In genomic region chr1:176379626-176380339, GRCh38 we compare ENCODE assay signal across 18 cellular contexts.
DNase-seq lines count a peak whose midpoint lies in the region; ATAC-seq, FAIRE-seq and TF ChIP-seq lines count a peak whose summit lies in the region.
"Had no signal": no experiment of that assay in that cellular context is flagged by ENCODE, and none has a peak within 500 bp of the region (broad histone marks: within the 10 kb centered on the region; RNA-seq: fewer than 3 reads in every experiment).

No MANE protein-coding gene starts in this region.

- POLR2A ChIA-PET in A549 (lab: Yijun Ruan, JAX), result no interaction called here

- no peak overlapping the region for H3K4me3 Mint-ChIP-seq in activated T-cell treated with anti-CD3 and anti-CD28 coated beads, Interleukin-2, amount 50 U/mL, for 24 hours
- H3K4me3 Mint-ChIP-seq in nephron progenitor cell, result no peak overlapping the region
- H3K4me3 Mint-ChIP-seq: effector memory CD8-positive, alpha-beta T cell had no signal

- H3K4me1 Mint-ChIP-seq in activated T-cell treated with anti-CD3 and anti-CD28 coated beads, Interleukin-2, amount 50 U/mL, for 24 hours (ENCODE audit: low read depth), result no peaks in the 10 kb centered on the region
- no peaks in the 10 kb centered on the region for H3K4me1 Mint-ChIP-seq in nephron progenitor cell

- no peaks in the 10 kb centered on the region for H3K36me3 Mint-ChIP-seq in activated T-cell treated with anti-CD3 and anti-CD28 coated beads, Interleukin-2, amount 50 U/mL, for 24 hours (ENCODE audit: low read depth)
- H3K36me3 Mint-ChIP-seq in nephron progenitor cell (ENCODE audit: low read depth), result no peaks in the 10 kb centered on the region

- no peak for TF ChIP-seq EP300 in A549 (IDR thresholded peaks at IDR 0.05)

- no peak for DNase-seq in A549 (ENCODE audit: low read depth in 1 of 2, low spot score in 1 of 2)
- DNase-seq in SW480 (ENCODE audit: low spot score), result peak; percentile 75
- DNase-seq in iris pigment epithelial cell (ENCODE audit: low read depth), result peak; percentile 12
- DNase-seq in activated T-cell treated with anti-CD3 and anti-CD28 coated beads, Interleukin-2, amount 50 U/mL, for 24 hours, result no peak
- no peak for DNase-seq in SIG-M5 (lab: John Stamatoyannopoulos, UW)
- DNase-seq in nephron progenitor cell, result no peak
- DNase-seq: activated CD4-positive, alpha-beta T cell treated with anti-CD3 and anti-CD28 coated beads, Interleukin-2, amount 50 U/mL, for 1 hour; aorta; DMS79 treated with DMSO at 0.1 percent for 48 hours; effector memory CD8-positive, alpha-beta T cell; KBM-7; left colon; NCI-H1436; transverse colon had no signal

- TF ChIP-seq RAD21 in A549 (conservative IDR thresholded peaks at IDR 0.05 in 1 of 2, IDR thresholded peaks at IDR 0.05 in 1 of 2), result no peak

- no peak overlapping the region for H3K4me2 ChIP-seq in A549

- CTCF ChIA-PET in A549 (lab: Yijun Ruan, JAX), result interaction anchor here (0.9 to 1.2 kb wide), 2 partner anchors 312 to 1225 kb away, joined by 3 read pairs; no protein-coding TSS in a partner anchor

- no peak overlapping the region for H3K4me3 ChIP-seq in A549
- H3K4me3 ChIP-seq: transverse colon had no signal

- no peak for FAIRE-seq in A549 (lab: Jason Lieb, UNC)
- FAIRE-seq: RCC 7860 had no signal

- TF ChIP-seq CTCF in A549 (IDR thresholded peaks at IDR 0.05), result no peak
- no peak for TF ChIP-seq CTCF in nephron progenitor cell (IDR thresholded peaks at IDR 0.05)

- peaks cover 10% of the 10 kb centered on the region for H3K27me3 Mint-ChIP-seq in activated T-cell treated with anti-CD3 and anti-CD28 coated beads, Interleukin-2, amount 50 U/mL, for 24 hours
- H3K27me3 Mint-ChIP-seq in nephron progenitor cell (ENCODE audit: low read depth, poor library complexity), result no peaks in the 10 kb centered on the region

- H3K9me3 Mint-ChIP-seq in activated T-cell treated with anti-CD3 and anti-CD28 coated beads, Interleukin-2, amount 50 U/mL, for 24 hours, result no peaks in the 10 kb centered on the region
- no peaks in the 10 kb centered on the region for H3K9me3 Mint-ChIP-seq in nephron progenitor cell
- H3K9me3 Mint-ChIP-seq: effector memory CD8-positive, alpha-beta T cell had no signal

- H3K4me1 ChIP-seq in A549, result no peaks in the 10 kb centered on the region
- H3K4me1 ChIP-seq: transverse colon had no signal

- TF ChIP-seq POLR2A in A549 (IDR thresholded peaks at IDR 0.05; ENCODE audit: low read length), result no peak

- ATAC-seq in A549 (no peak), HG03442 (IDR thresholded peaks at IDR 0.05; ENCODE audit: unreplicated experiment) (peak; percentile 64), HG03439 (IDR thresholded peaks at IDR 0.05; ENCODE audit: unreplicated experiment) (no peak)
- ATAC-seq: effector memory CD8-positive, alpha-beta T cell; left colon had no signal

- H3K27ac ChIP-seq in A549, result no peak overlapping the region
- H3K27ac ChIP-seq: neutrophil, transverse colon had no signal

- WGBS in A549 (ENCODE audit: missing lambda C conversion rate), result 21% methylated on average over 5 of the region's 5 CpGs

- H3K9me3 ChIP-seq in A549, result no peaks in the 10 kb centered on the region
- H3K9me3 ChIP-seq: neutrophil, transverse colon had no signal

- H3K27ac Mint-ChIP-seq in activated T-cell treated with anti-CD3 and anti-CD28 coated beads, Interleukin-2, amount 50 U/mL, for 24 hours, result no peak overlapping the region
- no peak overlapping the region for H3K27ac Mint-ChIP-seq in nephron progenitor cell
- H3K27ac Mint-ChIP-seq: effector memory CD8-positive, alpha-beta T cell had no signal

TF ChIP-seq in A549, 52 proteins besides CTCF, POLR2A, EP300 and RAD21:
- no peak for TF ChIP-seq FOXS1 (CRISPR knock-in tag; IDR thresholded peaks at IDR 0.05)
- no peak for TF ChIP-seq FOSL2 (IDR thresholded peaks at IDR 0.05)
- TF ChIP-seq FOSL2 (CRISPR knock-in tag; IDR thresholded peaks at IDR 0.05), result 0 out of 2 replicates have a peak, but pooled peaks have one; percentile 19

Comparison
In these comparisons a context has a peak if more than half of its experiments do, and no peak if none do; other contexts are left out.
1. DNase-seq: peak in SW480 (single experiment) and iris pigment epithelial cell (single experiment); none in A549 (0 of 2), activated T-cell treated with anti-CD3 and anti-CD28 coated beads, Interleukin-2, amount 50 U/mL, for 24 hours (single experiment), SIG-M5 (single experiment) and nephron progenitor cell (single experiment).